Comparison of ENCODE assay signal across 23 cellular contexts in genomic region chr3:113002033-113002432, GRCh38. TPM values are rescaled to one million over a fixed set of nuclear protein-coding genes. Genes with fewer than 3 reads are reported as not detected.
A peak's percentile ranks its signal among the peaks of the same experiment; 100 is the strongest.
DNase-seq lines count a peak whose midpoint lies in the region; ATAC-seq and TF ChIP-seq lines count a peak whose summit lies in the region.
"Had no signal": no experiment of that assay in that cellular context is flagged by ENCODE, and none has a peak within 500 bp of the region (broad histone marks: within the 10 kb centered on the region; RNA-seq: fewer than 3 reads in every experiment).

No MANE protein-coding gene starts in this region.

- no peaks in the 10 kb centered on the region for H3K27me3 Mint-ChIP-seq in activated naive CD4-positive, alpha-beta T cell treated with anti-CD3 and anti-CD28 coated beads, Interleukin-2, amount 10 ng/mL, durations not matched to agents 7 days and 5 days
- no peaks in the 10 kb centered on the region for H3K27me3 Mint-ChIP-seq in WTC11 (ENCODE audit: low read depth)
- H3K27me3 Mint-ChIP-seq: IgD-negative memory B cell; stimulated activated naive CD8-positive, alpha-beta T cell treated with anti-CD3 and anti-CD28 coated beads, Interleukin-15, amount 100 ng/mL, for 72 hours had no signal

- DNase-seq in activated naive CD4-positive, alpha-beta T cell treated with anti-CD3 and anti-CD28 coated beads, Interleukin-2, amount 10 ng/mL, durations not matched to agents 7 days and 5 days: no peak
- no peak for DNase-seq in activated naive CD4-positive, alpha-beta T cell treated with anti-CD3 and anti-CD28 coated beads, Interleukin-2, amount 50 U/mL, for 16 hours
- DNase-seq in WTC11 (ENCODE audit: low spot score) (no peak), sigmoid colon (no peak), HUDEP-2 (lab: John Stamatoyannopoulos, UW; ENCODE audit: unreplicated experiment in 76 of 76) (no peak), dermis blood vessel endothelial cell (no peak), pons (ENCODE audit: low spot score) (no peak)
- no peak for DNase-seq in effector memory CD4-positive, alpha-beta T cell
- DNase-seq: aorta; DMS79; effector CD4-positive, alpha-beta T cell; glutamatergic neuron; left cardiac atrium; midbrain; NCI-H1436; NCI-H526 treated with DMSO at 0.1 percent for 48 hours; psoas muscle; Right ventricle myocardium superior; transverse colon had no signal

- no peaks in the 10 kb centered on the region for H3K9me3 ChIP-seq in effector memory CD4-positive, alpha-beta T cell (ENCODE audit: control insufficient read depth, low read length)
- H3K9me3 ChIP-seq in sigmoid colon: no peaks in the 10 kb centered on the region
- H3K9me3 ChIP-seq: psoas muscle, transverse colon had no signal

- TF ChIP-seq CTCF in WTC11 (IDR thresholded peaks at IDR 0.05) (no peak), sigmoid colon (IDR thresholded peaks at IDR 0.05) (no peak)

- H3K27ac Mint-ChIP-seq in activated naive CD4-positive, alpha-beta T cell treated with anti-CD3 and anti-CD28 coated beads, Interleukin-2, amount 10 ng/mL, durations not matched to agents 7 days and 5 days: peak overlapping the region; percentile 85
- H3K27ac Mint-ChIP-seq in WTC11: no peak overlapping the region; the same call in 1 of the 2 replicates

- no peak overlapping the region for H3K4me3 Mint-ChIP-seq in activated naive CD4-positive, alpha-beta T cell treated with anti-CD3 and anti-CD28 coated beads, Interleukin-2, amount 10 ng/mL, durations not matched to agents 7 days and 5 days
- H3K4me3 Mint-ChIP-seq in WTC11: no peak overlapping the region
- H3K4me3 Mint-ChIP-seq: IgD-negative memory B cell; stimulated activated naive CD8-positive, alpha-beta T cell treated with anti-CD3 and anti-CD28 coated beads, Interleukin-15, amount 100 ng/mL, for 72 hours had no signal

- POLR2A ChIA-PET in WTC11 (lab: Charles Lee): no interaction called here

- no peaks in the 10 kb centered on the region for H3K27me3 ChIP-seq in effector memory CD4-positive, alpha-beta T cell (replicated peaks; ENCODE audit: control insufficient read depth, insufficient read depth, low read length, poor library complexity, severe bottlenecking)
- H3K27me3 ChIP-seq in sigmoid colon: no peaks in the 10 kb centered on the region
- H3K27me3 ChIP-seq: transverse colon had no signal

- ATAC-seq in WTC11: peak; percentile 20; the same call in 1 of the 2 replicates
- ATAC-seq: left cardiac atrium, psoas muscle had no signal

- CTCF ChIA-PET in activated naive CD4-positive, alpha-beta T cell treated with anti-CD3 and anti-CD28 coated beads, Interleukin-2, amount 10 ng/mL, durations not matched to agents 7 days and 5 days (lab: Charles Lee): interaction anchor here (1.8 to 3.6 kb wide), 2 partner anchors 10 to 28 kb away, joined by 4 to 13 read pairs; partner anchors contain the start of genes CD200R1 and GTPBP8
- CTCF ChIA-PET in WTC11 (lab: Charles Lee): no interaction called here

- peaks cover 24% of the 10 kb centered on the region for H3K36me3 ChIP-seq in effector memory CD4-positive, alpha-beta T cell (ENCODE audit: control insufficient read depth, insufficient read depth, low read length)
- H3K36me3 ChIP-seq in sigmoid colon: peaks cover 6 to 64% (median 22%) of the 10 kb centered on the region in 4 donors

- H3K9me3 Mint-ChIP-seq in activated naive CD4-positive, alpha-beta T cell treated with anti-CD3 and anti-CD28 coated beads, Interleukin-2, amount 10 ng/mL, durations not matched to agents 7 days and 5 days: no peaks in the 10 kb centered on the region
- no peaks in the 10 kb centered on the region for H3K9me3 Mint-ChIP-seq in WTC11
- H3K9me3 Mint-ChIP-seq: IgD-negative memory B cell; stimulated activated naive CD8-positive, alpha-beta T cell treated with anti-CD3 and anti-CD28 coated beads, Interleukin-15, amount 100 ng/mL, for 72 hours had no signal

- peaks cover 71% of the 10 kb centered on the region for H3K36me3 Mint-ChIP-seq in activated naive CD4-positive, alpha-beta T cell treated with anti-CD3 and anti-CD28 coated beads, Interleukin-2, amount 10 ng/mL, durations not matched to agents 7 days and 5 days
- H3K36me3 Mint-ChIP-seq in WTC11: peaks cover 48% of the 10 kb centered on the region
- H3K36me3 Mint-ChIP-seq: IgD-negative memory B cell had no signal

- intact Hi-C loops in sigmoid colon (cut with DNase I): no loop called here

- TF ChIP-seq EP300 in sigmoid colon (IDR thresholded peaks at IDR 0.05): no peak

- TF ChIP-seq POLR2A in sigmoid colon (IDR thresholded peaks at IDR 0.05): no peak

- H3K4me1 Mint-ChIP-seq in activated naive CD4-positive, alpha-beta T cell treated with anti-CD3 and anti-CD28 coated beads, Interleukin-2, amount 10 ng/mL, durations not matched to agents 7 days and 5 days: peaks cover 65% of the 10 kb centered on the region
- peaks cover 11% of the 10 kb centered on the region for H3K4me1 Mint-ChIP-seq in WTC11

- H3K27ac ChIP-seq in effector memory CD4-positive, alpha-beta T cell (ENCODE audit: insufficient read depth, low read length, poor library complexity, severe bottlenecking): peak overlapping the region; percentile 30
- H3K27ac ChIP-seq in sigmoid colon: peak overlapping the region in 3 of 4 donors; percentile 25 to 69 (median 46)
- H3K27ac ChIP-seq: psoas muscle had no signal

- peaks cover 29% of the 10 kb centered on the region for H3K4me1 ChIP-seq in effector memory CD4-positive, alpha-beta T cell (ENCODE audit: control insufficient read depth, insufficient read depth, low read length, poor library complexity, severe bottlenecking)
- peaks cover 0 to 20% (median 11%) of the 10 kb centered on the region in 4 donors for H3K4me1 ChIP-seq in sigmoid colon
- H3K4me1 ChIP-seq: psoas muscle, transverse colon had no signal

- no peak overlapping the region for H3K4me3 ChIP-seq in effector memory CD4-positive, alpha-beta T cell (ENCODE audit: insufficient read depth, low read depth, low read length, poor library complexity, severe bottlenecking)
- no peak overlapping the region for H3K4me3 ChIP-seq in sigmoid colon
- H3K4me3 ChIP-seq: psoas muscle, skin epidermis, transverse colon had no signal

TF ChIP-seq in WTC11, 78 proteins besides CTCF, POLR2A, EP300 and RAD21:
- TF ChIP-seq TEAD4 (CRISPR knock-in tag; IDR thresholded peaks at IDR 0.05): no peak

RNA-seq across cellular contexts. Expression of gene GTPBP8, which starts 11.2 kb away (rescaled TPM):
- 18.6 to 19.5 TPM (median 18.6 TPM) in 3 replicates for total RNA-seq in WTC11 (2021)
- 10 to 100 TPM; 20.4 to 38.2 (median 32.8) TPM for total RNA-seq in sigmoid colon
- polyA plus RNA-seq in sigmoid colon: 10 to 100 TPM; 11.3 to 20.6 (median 16.8) TPM
- 48.6 and 49.0 TPM in 2 replicates for total RNA-seq in dermis blood vessel endothelial cell

RNA-seq across cellular contexts. Expression of gene CD200R1, which starts 27.1 kb away (rescaled TPM):
- total RNA-seq in WTC11 (2021) (not detected in 3 replicates), sigmoid colon (1 to 10 TPM in 3 of 4 donors, not detected in 1; 1.4 to 5.0 (median 2.5) TPM), dermis blood vessel endothelial cell (not detected in 2 replicates)
- polyA plus RNA-seq in sigmoid colon: under 1 TPM; 0.60 to 0.92 (median 0.83) TPM
- total RNA-seq: MCF 10A had no signal
